1 cellular context compared by ENCODE assay signal in the genomic region with DNA sequence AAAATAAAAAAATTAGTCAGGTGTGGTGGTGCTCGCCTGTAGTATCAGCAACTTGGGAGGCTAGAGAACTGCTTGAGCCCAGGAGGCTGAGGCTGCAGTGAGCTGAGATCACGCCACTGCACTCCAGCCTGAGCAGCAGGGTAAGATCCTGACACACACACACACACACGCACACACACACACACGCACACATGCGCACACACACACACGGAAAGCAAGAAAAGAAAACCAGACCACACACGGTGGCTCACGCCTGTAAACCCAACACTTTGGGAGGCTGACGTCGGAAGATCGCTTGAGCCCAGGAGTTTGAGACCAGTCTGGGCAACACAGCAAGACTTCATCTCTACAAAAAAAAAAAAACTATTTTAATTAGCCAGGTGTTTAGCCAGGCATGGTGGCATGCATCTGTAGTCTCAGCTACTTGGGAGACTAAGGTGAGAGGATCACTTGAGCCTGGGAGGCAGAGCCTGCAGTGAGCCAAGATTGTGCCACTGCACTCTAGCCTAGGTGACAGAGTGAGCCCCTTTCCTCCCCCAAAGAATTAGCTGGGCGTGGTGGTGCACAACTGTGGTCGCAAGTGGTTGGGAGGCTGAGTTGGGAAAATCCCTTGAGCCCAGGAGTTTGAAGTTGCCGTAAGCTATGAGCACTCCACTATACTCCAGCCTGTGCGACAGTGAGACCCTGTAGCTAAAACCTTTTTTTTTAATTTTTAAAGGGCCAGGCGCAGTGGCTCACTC.
TF ChIP-seq lines count a peak whose summit lies in the region.

No MANE protein-coding gene starts in this region.

TF ChIP-seq in GM23338, 12 proteins besides CTCF, POLR2A, EP300 and RAD21 (continued from another document):
- TF ChIP-seq, protein P1, sequence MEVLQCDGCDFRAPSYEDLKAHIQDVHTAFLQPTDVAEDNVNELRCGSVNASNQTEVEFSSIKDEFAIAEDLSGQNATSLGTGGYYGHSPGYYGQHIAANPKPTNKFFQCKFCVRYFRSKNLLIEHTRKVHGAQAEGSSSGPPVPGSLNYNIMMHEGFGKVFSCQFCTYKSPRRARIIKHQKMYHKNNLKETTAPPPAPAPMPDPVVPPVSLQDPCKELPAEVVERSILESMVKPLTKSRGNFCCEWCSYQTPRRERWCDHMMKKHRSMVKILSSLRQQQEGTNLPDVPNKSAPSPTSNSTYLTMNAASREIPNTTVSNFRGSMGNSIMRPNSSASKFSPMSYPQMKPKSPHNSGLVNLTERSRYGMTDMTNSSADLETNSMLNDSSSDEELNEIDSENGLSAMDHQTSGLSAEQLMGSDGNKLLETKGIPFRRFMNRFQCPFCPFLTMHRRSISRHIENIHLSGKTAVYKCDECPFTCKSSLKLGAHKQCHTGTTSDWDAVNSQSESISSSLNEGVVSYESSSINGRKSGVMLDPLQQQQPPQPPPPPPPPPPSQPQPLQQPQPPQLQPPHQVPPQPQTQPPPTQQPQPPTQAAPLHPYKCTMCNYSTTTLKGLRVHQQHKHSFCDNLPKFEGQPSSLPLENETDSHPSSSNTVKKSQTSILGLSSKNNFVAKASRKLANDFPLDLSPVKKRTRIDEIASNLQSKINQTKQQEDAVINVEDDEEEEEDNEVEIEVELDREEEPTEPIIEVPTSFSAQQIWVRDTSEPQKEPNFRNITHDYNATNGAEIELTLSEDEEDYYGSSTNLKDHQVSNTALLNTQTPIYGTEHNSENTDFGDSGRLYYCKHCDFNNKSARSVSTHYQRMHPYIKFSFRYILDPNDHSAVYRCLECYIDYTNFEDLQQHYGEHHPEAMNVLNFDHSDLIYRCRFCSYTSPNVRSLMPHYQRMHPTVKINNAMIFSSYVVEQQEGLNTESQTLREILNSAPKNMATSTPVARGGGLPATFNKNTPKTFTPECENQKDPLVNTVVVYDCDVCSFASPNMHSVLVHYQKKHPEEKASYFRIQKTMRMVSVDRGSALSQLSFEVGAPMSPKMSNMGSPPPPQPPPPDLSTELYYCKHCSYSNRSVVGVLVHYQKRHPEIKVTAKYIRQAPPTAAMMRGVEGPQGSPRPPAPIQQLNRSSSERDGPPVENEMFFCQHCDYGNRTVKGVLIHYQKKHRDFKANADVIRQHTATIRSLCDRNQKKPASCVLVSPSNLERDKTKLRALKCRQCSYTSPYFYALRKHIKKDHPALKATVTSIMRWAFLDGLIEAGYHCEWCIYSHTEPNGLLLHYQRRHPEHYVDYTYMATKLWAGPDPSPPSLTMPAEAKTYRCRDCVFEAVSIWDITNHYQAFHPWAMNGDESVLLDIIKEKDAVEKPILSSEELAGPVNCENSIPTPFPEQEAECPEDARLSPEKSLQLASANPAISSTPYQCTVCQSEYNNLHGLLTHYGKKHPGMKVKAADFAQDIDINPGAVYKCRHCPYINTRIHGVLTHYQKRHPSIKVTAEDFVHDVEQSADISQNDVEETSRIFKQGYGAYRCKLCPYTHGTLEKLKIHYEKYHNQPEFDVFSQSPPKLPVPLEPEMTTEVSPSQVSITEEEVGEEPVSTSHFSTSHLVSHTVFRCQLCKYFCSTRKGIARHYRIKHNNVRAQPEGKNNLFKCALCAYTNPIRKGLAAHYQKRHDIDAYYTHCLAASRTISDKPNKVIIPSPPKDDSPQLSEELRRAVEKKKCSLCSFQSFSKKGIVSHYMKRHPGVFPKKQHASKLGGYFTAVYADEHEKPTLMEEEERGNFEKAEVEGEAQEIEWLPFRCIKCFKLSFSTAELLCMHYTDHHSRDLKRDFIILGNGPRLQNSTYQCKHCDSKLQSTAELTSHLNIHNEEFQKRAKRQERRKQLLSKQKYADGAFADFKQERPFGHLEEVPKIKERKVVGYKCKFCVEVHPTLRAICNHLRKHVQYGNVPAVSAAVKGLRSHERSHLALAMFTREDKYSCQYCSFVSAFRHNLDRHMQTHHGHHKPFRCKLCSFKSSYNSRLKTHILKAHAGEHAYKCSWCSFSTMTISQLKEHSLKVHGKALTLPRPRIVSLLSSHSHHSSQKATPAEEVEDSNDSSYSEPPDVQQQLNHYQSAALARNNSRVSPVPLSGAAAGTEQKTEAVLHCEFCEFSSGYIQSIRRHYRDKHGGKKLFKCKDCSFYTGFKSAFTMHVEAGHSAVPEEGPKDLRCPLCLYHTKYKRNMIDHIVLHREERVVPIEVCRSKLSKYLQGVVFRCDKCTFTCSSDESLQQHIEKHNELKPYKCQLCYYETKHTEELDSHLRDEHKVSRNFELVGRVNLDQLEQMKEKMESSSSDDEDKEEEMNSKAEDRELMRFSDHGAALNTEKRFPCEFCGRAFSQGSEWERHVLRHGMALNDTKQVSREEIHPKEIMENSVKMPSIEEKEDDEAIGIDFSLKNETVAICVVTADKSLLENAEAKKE (CRISPR knock-in tag; IDR thresholded peaks at IDR 0.05): no peak
- TF ChIP-seq ZNF114 (CRISPR knock-in tag; IDR thresholded peaks at IDR 0.05) (no peak), ZNF331 (CRISPR knock-in tag; IDR thresholded peaks at IDR 0.05; ENCODE audit: low read depth) (no peak), EZH2 (IDR thresholded peaks at IDR 0.05; ENCODE audit: low read depth, unreplicated experiment) (no peak), NANOG (IDR thresholded peaks at IDR 0.05; ENCODE audit: borderline replicate concordance) (no peak), CREB1 (CRISPR knock-in tag; IDR thresholded peaks at IDR 0.05; ENCODE audit: low read depth) (no peak)
TF ChIP-seq in GM23338: peak in this region for 0.
